In genomic region chr11:27701262-27702105, GRCh38 we compare ENCODE assay signal across 8 cellular contexts. TPM values are rescaled to one million over a fixed set of nuclear protein-coding genes. Genes with fewer than 3 reads are reported as not detected.
A peak's percentile ranks its signal among the peaks of the same experiment; 100 is the strongest.
DNase-seq lines count a peak whose midpoint lies in the region; ATAC-seq and TF ChIP-seq lines count a peak whose summit lies in the region.

No MANE protein-coding gene starts in this region.

- no peaks in the 10 kb centered on the region for H3K36me3 Mint-ChIP-seq in CD4-positive, alpha-beta T cell (ENCODE audit: low read depth)
- no peaks in the 10 kb centered on the region for H3K36me3 Mint-ChIP-seq in MCF 10A (ENCODE audit: insufficient read depth, unreplicated experiment)

- POLR2A ChIA-PET in CD4-positive, alpha-beta T cell (lab: Charles Lee), result no interaction called here
- POLR2A ChIA-PET in MCF 10A (lab: Yijun Ruan, JAX), result interaction anchor here (0.6 to 6.6 kb wide), 7 partner anchors 9 to 1013 kb away, joined by 3 to 68 read pairs (median 4); partner anchors contain the start of genes KIF18A and METTL15

- DNase-seq in CD4-positive, alpha-beta T cell, result no peak
- DNase-seq in NCI-H1930 (lab: John Stamatoyannopoulos, UW) (peak; percentile 41 to 68), MCF 10A (ENCODE audit: unreplicated experiment) (peak; percentile 46), left kidney (ENCODE audit: low read depth, low spot score) (peak; percentile 63), thoracic aorta (ENCODE audit: low spot score) (no peak), GDM1 (lab: John Stamatoyannopoulos, UW) (no peak)

- CTCF ChIA-PET in CD4-positive, alpha-beta T cell (lab: Charles Lee), result no interaction called here
- CTCF ChIA-PET in MCF 10A (lab: Yijun Ruan, JAX), result interaction anchor here (0.6 to 8.9 kb wide), 20 partner anchors 9 to 1644 kb away, joined by 3 to 139 read pairs (median 4); partner anchors contain the start of gene KIF18A

- no TSS peak for BruUV-seq in MCF 10A (replicated peaks; lab: Mats Ljungman, UMichigan)

- peaks cover 78% of the 10 kb centered on the region for H3K27me3 Mint-ChIP-seq in CD4-positive, alpha-beta T cell
- no peaks in the 10 kb centered on the region for H3K27me3 Mint-ChIP-seq in MCF 10A (ENCODE audit: insufficient read depth, unreplicated experiment)

- TF ChIP-seq CTCF in CD4-positive, alpha-beta T cell (IDR thresholded peaks at IDR 0.05), result no peak
- TF ChIP-seq CTCF in MCF 10A (IDR thresholded peaks at IDR 0.05; ENCODE audit: unreplicated experiment) (no peak), thoracic aorta (IDR thresholded peaks at IDR 0.05) (peak; percentile 12)

- H3K4me1 Mint-ChIP-seq in CD4-positive, alpha-beta T cell (ENCODE audit: low read depth), result peaks cover 19% of the 10 kb centered on the region
- peaks cover 11% of the 10 kb centered on the region for H3K4me1 Mint-ChIP-seq in MCF 10A (ENCODE audit: insufficient read depth, unreplicated experiment)

- peaks cover 73% of the 10 kb centered on the region for H3K27me3 ChIP-seq in CD4-positive, alpha-beta T cell (ENCODE audit: control insufficient read depth, insufficient read depth, low read length)
- H3K27me3 ChIP-seq in thoracic aorta (replicated peaks; ENCODE audit: insufficient read depth), result no peaks in the 10 kb centered on the region

- no peak overlapping the region for H3K27ac ChIP-seq in CD4-positive, alpha-beta T cell (ENCODE audit: low read depth, low read length)
- no peak overlapping the region for H3K27ac ChIP-seq in thoracic aorta

- H3K9me3 Mint-ChIP-seq in CD4-positive, alpha-beta T cell, result no peaks in the 10 kb centered on the region
- no peaks in the 10 kb centered on the region for H3K9me3 Mint-ChIP-seq in MCF 10A (ENCODE audit: unreplicated experiment)

- H3K4me1 ChIP-seq in thoracic aorta (ENCODE audit: control insufficient read depth in 1 of 2, low read depth in 2 of 2), result peaks cover 10 to 26% of the 10 kb centered on the region in 2 donors

- H3K27ac Mint-ChIP-seq in CD4-positive, alpha-beta T cell, result no peak overlapping the region
- peak overlapping the region; percentile 17 for H3K27ac Mint-ChIP-seq in MCF 10A (ENCODE audit: low read depth, unreplicated experiment)

- no peak for ATAC-seq in CD4-positive, alpha-beta T cell (ENCODE audit: poor library complexity)
- ATAC-seq in GM18907 (IDR thresholded peaks at IDR 0.05; ENCODE audit: unreplicated experiment) (peak; percentile 40), thoracic aorta (ENCODE audit: insufficient number of reproducible peaks, low FRiP score, low read depth) (no peak), GM21576 (IDR thresholded peaks at IDR 0.05; ENCODE audit: unreplicated experiment) (no peak)

- no peaks in the 10 kb centered on the region for H3K9me3 ChIP-seq in CD4-positive, alpha-beta T cell (ENCODE audit: control insufficient read depth, low read length)
- no peaks in the 10 kb centered on the region for H3K9me3 ChIP-seq in thoracic aorta

- no peaks in the 10 kb centered on the region for H3K36me3 ChIP-seq in thoracic aorta

- peak overlapping the region; percentile 80 for H3K4me3 ChIP-seq in thoracic aorta

- intact Hi-C loops in CD4-positive, alpha-beta T cell (cut with DNase I, micrococcal nuclease), result no loop called here
- intact Hi-C loops in MCF 10A (cut with micrococcal nuclease), result loop anchor here (2.0 to 5.0 kb wide), 2 partner anchors 405 to 1321 kb away; no protein-coding TSS in a partner anchor

- H3K4me3 Mint-ChIP-seq in CD4-positive, alpha-beta T cell, result peak overlapping the region; percentile 72
- H3K4me3 Mint-ChIP-seq in MCF 10A (ENCODE audit: unreplicated experiment), result peak overlapping the region; percentile 97

RNA-seq across cellular contexts. Expression of gene BDNF, which starts 1.2 kb away (rescaled TPM):
- total RNA-seq in CD4-positive, alpha-beta T cell, result not detected
- total RNA-seq in MCF 10A (2022) (2.8 and 6.3 TPM in 2 replicates), thoracic aorta (1 to 10 TPM in 1 of 2 donors, under 1 TPM in 1; 0.42 to 4.7 TPM)

Comparison
In these comparisons a context has a peak if more than half of its experiments do, and no peak if none do; other contexts are left out.
1. DNase-seq: peak in NCI-H1930 (2 of 2), MCF 10A (single experiment) and left kidney (single experiment); none in CD4-positive, alpha-beta T cell (0 of 10), thoracic aorta (single experiment) and GDM1 (single experiment).